Comparison of ENCODE assay signal across 8 cellular contexts in genomic region chr4:6270691-6271121, GRCh38. TPM values are rescaled to one million over a fixed set of nuclear protein-coding genes. Genes with fewer than 3 reads are reported as not detected.
DNase-seq lines count a peak whose midpoint lies in the region; ATAC-seq and TF ChIP-seq lines count a peak whose summit lies in the region.

No MANE protein-coding gene starts in this region.

- TF ChIP-seq CTCF in brain (conservative IDR thresholded peaks at IDR 0.05) (no peak), right lobe of liver (IDR thresholded peaks at IDR 0.05) (no peak), upper lobe of left lung (IDR thresholded peaks at IDR 0.05) (no peak), foreskin keratinocyte (conservative IDR thresholded peaks at IDR 0.05) (no peak)

- TF ChIP-seq EP300 in upper lobe of left lung (IDR thresholded peaks at IDR 0.05) = no peak

- CTCF ChIA-PET in activated naive CD4-positive, alpha-beta T cell treated with anti-CD3 and anti-CD28 coated beads for 36 hours (lab: Charles Lee) = interaction anchor here (0.6 to 2.5 kb wide), 3 partner anchors 57 to 136 kb away, joined by 3 to 9 read pairs (median 5); no protein-coding TSS in a partner anchor

- H3K27ac ChIP-seq in right lobe of liver (no peak overlapping the region), upper lobe of left lung (peak overlapping the region; percentile 84 to 87 (median 86)), foreskin keratinocyte (no peak overlapping the region)

- H3K4me1 ChIP-seq in right lobe of liver (peaks cover 0 to 15% (median 2%) of the 10 kb centered on the region in 4 donors), upper lobe of left lung (peaks cover 38 to 69% (median 50%) of the 10 kb centered on the region in 4 donors), foreskin keratinocyte (no peaks in the 10 kb centered on the region)

- H3K36me3 Mint-ChIP-seq in activated naive CD4-positive, alpha-beta T cell treated with anti-CD3 and anti-CD28 coated beads for 36 hours (ENCODE audit: low read depth) = no peaks in the 10 kb centered on the region
- H3K36me3 Mint-ChIP-seq in activated naive CD4-positive, alpha-beta T cell treated with anti-CD3 and anti-CD28 coated beads, Interleukin-2, amount 50 U/mL, for 72 hours = no peaks in the 10 kb centered on the region
- no peaks in the 10 kb centered on the region for H3K36me3 Mint-ChIP-seq in brain

- H3K36me3 ChIP-seq in right lobe of liver (no peaks in the 10 kb centered on the region), upper lobe of left lung (no peaks in the 10 kb centered on the region)

- DNase-seq in activated naive CD4-positive, alpha-beta T cell treated with anti-CD3 and anti-CD28 coated beads for 36 hours = no peak
- no peak for DNase-seq in activated naive CD4-positive, alpha-beta T cell treated with anti-CD3 and anti-CD28 coated beads, Interleukin-2, amount 50 U/mL, for 72 hours (ENCODE audit: low spot score in 2 of 2)
- DNase-seq in right lobe of liver (no peak), upper lobe of left lung (no peak), HuH-7.5 (ENCODE audit: low spot score) (no peak), foreskin keratinocyte (no peak)
- DNase-seq in stimulated activated CD4-positive, alpha-beta T cell treated with anti-CD3 and anti-CD28 coated beads, Interleukin-2, amount 100 ng/mL, for 24 hours = no peak

- H3K27me3 Mint-ChIP-seq in activated naive CD4-positive, alpha-beta T cell treated with anti-CD3 and anti-CD28 coated beads for 36 hours (ENCODE audit: low read depth) = peaks cover 2% of the 10 kb centered on the region
- H3K27me3 Mint-ChIP-seq in brain = peaks cover 7% of the 10 kb centered on the region

- intact Hi-C loops in activated naive CD4-positive, alpha-beta T cell treated with anti-CD3 and anti-CD28 coated beads for 36 hours (cut with micrococcal nuclease) = no loop called here
- intact Hi-C loops in right lobe of liver (cut with DNase I) = no loop called here

- 0% methylated on average over 2 of the region's 6 CpGs for WGBS in right lobe of liver (ENCODE audit: insufficient coverage, low coverage, low lambda C conversion rate, missing lambda C conversion rate)
- WGBS in upper lobe of left lung, 2 donors = 17 to 30% methylated on average over 2 to 6 of the region's 6 CpGs

- peaks cover 13% of the 10 kb centered on the region for H3K4me1 Mint-ChIP-seq in activated naive CD4-positive, alpha-beta T cell treated with anti-CD3 and anti-CD28 coated beads for 36 hours (ENCODE audit: low read depth)
- peaks cover 60% of the 10 kb centered on the region for H3K4me1 Mint-ChIP-seq in brain

- peak overlapping the region; percentile 75 for H3K4me3 Mint-ChIP-seq in activated naive CD4-positive, alpha-beta T cell treated with anti-CD3 and anti-CD28 coated beads for 36 hours
- peak overlapping the region; percentile 89 to 96 (median 90) for H3K4me3 Mint-ChIP-seq in brain

- no peak for TF ChIP-seq POLR2A in right lobe of liver (IDR thresholded peaks at IDR 0.05)
- TF ChIP-seq POLR2A in upper lobe of left lung (IDR thresholded peaks at IDR 0.05) = no peak

- H3K27me3 ChIP-seq in right lobe of liver (no peaks in the 10 kb centered on the region), upper lobe of left lung (no peaks in the 10 kb centered on the region), foreskin keratinocyte (peaks cover 4% of the 10 kb centered on the region)

- no peak for ATAC-seq in activated naive CD4-positive, alpha-beta T cell treated with anti-CD3 and anti-CD28 coated beads, Interleukin-2, amount 50 U/mL, for 72 hours
- no peak for ATAC-seq in right lobe of liver
- no peak for ATAC-seq in upper lobe of left lung (ENCODE audit: low FRiP score in 2 of 2)
- no peak for ATAC-seq in foreskin keratinocyte

- no peak overlapping the region for H3K27ac Mint-ChIP-seq in activated naive CD4-positive, alpha-beta T cell treated with anti-CD3 and anti-CD28 coated beads for 36 hours
- peak overlapping the region in 1 of 2 donors; percentile 81 for H3K27ac Mint-ChIP-seq in activated naive CD4-positive, alpha-beta T cell treated with anti-CD3 and anti-CD28 coated beads, Interleukin-2, amount 50 U/mL, for 72 hours
- peak overlapping the region; percentile 65 to 91 (median 80) for H3K27ac Mint-ChIP-seq in brain

- H3K9me3 ChIP-seq in right lobe of liver (no peaks in the 10 kb centered on the region), upper lobe of left lung (no peaks in the 10 kb centered on the region)

- H3K9me3 Mint-ChIP-seq in activated naive CD4-positive, alpha-beta T cell treated with anti-CD3 and anti-CD28 coated beads for 36 hours = no peaks in the 10 kb centered on the region
- H3K9me3 Mint-ChIP-seq in activated naive CD4-positive, alpha-beta T cell treated with anti-CD3 and anti-CD28 coated beads, Interleukin-2, amount 50 U/mL, for 72 hours = no peaks in the 10 kb centered on the region
- H3K9me3 Mint-ChIP-seq in brain = peaks cover 0 to under 1% (median 0%) of the 10 kb centered on the region in 5 experiments

- H3K4me3 ChIP-seq in right lobe of liver (peak overlapping the region; percentile 94 to 99 (median 97)), upper lobe of left lung (peak overlapping the region; percentile 84 to 94 (median 92))

RNA-seq across cellular contexts. Expression of gene WFS1, which starts 1.1 kb away (rescaled TPM):
- total RNA-seq in activated naive CD4-positive, alpha-beta T cell treated with anti-CD3 and anti-CD28 coated beads for 36 hours = 1 to 10 TPM; 3.6 to 4.5 TPM
- 1 to 10 TPM; 1.8 to 3.2 TPM for total RNA-seq in activated naive CD4-positive, alpha-beta T cell treated with anti-CD3 and anti-CD28 coated beads, Interleukin-2, amount 50 U/mL, for 72 hours
- 39.2 TPM for polyA plus RNA-seq in brain (ENCODE audit: insufficient read depth, low read depth, low replicate concordance)
- total RNA-seq in right lobe of liver = 10 to 100 TPM; 11.3 to 19.7 (median 15.9) TPM
- 100 to 1,000 TPM in 3 of 6 donors, 10 to 100 TPM in 3; 88.8 to 180 (median 105) TPM for total RNA-seq in upper lobe of left lung
- total RNA-seq in foreskin keratinocyte = 9.8 and 11.0 TPM in 2 replicates
- polyA plus RNA-seq in foreskin keratinocyte = 9.7 and 10.8 TPM in 2 replicates

Comparison
In these comparisons a context has a peak if more than half of its experiments do, and no peak if none do; other contexts are left out.
1. H3K27ac ChIP-seq: peak in upper lobe of left lung (4 of 4); none in right lobe of liver (0 of 3) and foreskin keratinocyte (single experiment).